Comparison of ENCODE assay signal across 8 cellular contexts in genomic region chr12:124916370-124917134, GRCh38. TPM values are rescaled to one million over a fixed set of nuclear protein-coding genes. Genes with fewer than 3 reads are reported as not detected.
DNase-seq lines count a peak whose midpoint lies in the region; ATAC-seq and TF ChIP-seq lines count a peak whose summit lies in the region.

No MANE protein-coding gene starts in this region.

- no peaks in the 10 kb centered on the region for H3K9me3 Mint-ChIP-seq in chondrocyte (ENCODE audit: low read depth)

- intact Hi-C loops in Panc1 (cut with micrococcal nuclease; ENCODE audit: unreplicated experiment), result no loop called here
- intact Hi-C loops in right lobe of liver (cut with DNase I), result no loop called here

- H3K27ac ChIP-seq in Panc1 (ENCODE audit: low read length) (peak overlapping the region; percentile 100), right lobe of liver (peak overlapping the region; percentile 100), stomach smooth muscle (ENCODE audit: low read length) (peak overlapping the region; percentile 100)

- peak overlapping the region; percentile 91 to 93 for H3K4me3 ChIP-seq in Panc1 (ENCODE audit: low read depth in 2 of 2, low read length in 2 of 2)
- H3K4me3 ChIP-seq in right lobe of liver, result peak overlapping the region; percentile 31 to 79 (median 55)
- peak overlapping the region; percentile 67 to 100 for H3K4me3 ChIP-seq in stomach smooth muscle (ENCODE audit: low read length in 2 of 2)

- CTCF ChIA-PET in Panc1 (lab: Charles Lee), result no interaction called here

- peaks cover 24% of the 10 kb centered on the region for H3K36me3 Mint-ChIP-seq in chondrocyte (ENCODE audit: low read depth)

- H3K4me3 Mint-ChIP-seq in chondrocyte (ENCODE audit: unreplicated experiment), result peak overlapping the region; percentile 99

- H3K27me3 ChIP-seq in Panc1 (ENCODE audit: control insufficient read depth, insufficient read depth, low read length) (no peaks in the 10 kb centered on the region), right lobe of liver (no peaks in the 10 kb centered on the region), stomach smooth muscle (ENCODE audit: control insufficient read depth in 1 of 2, insufficient read depth in 2 of 2, low read length in 2 of 2) (no peaks in the 10 kb centered on the region)

- ATAC-seq in Panc1 (peak; percentile 18), right lobe of liver (peak; percentile 28 to 51 (median 46))

- 5% methylated on average over 5 of the region's 5 CpGs for WGBS in right lobe of liver (ENCODE audit: insufficient coverage, low coverage, low lambda C conversion rate, missing lambda C conversion rate)

- no peaks in the 10 kb centered on the region for H3K27me3 Mint-ChIP-seq in chondrocyte (ENCODE audit: low read depth)

- BruUV-seq in Panc1 (replicated peaks; lab: Mats Ljungman, UMichigan), result no TSS peak

- TF ChIP-seq CTCF in Panc1 (IDR thresholded peaks at IDR 0.05) (no peak), chondrocyte (IDR thresholded peaks at IDR 0.05) (no peak), right lobe of liver (IDR thresholded peaks at IDR 0.05) (no peak), GM10266 (IDR thresholded peaks at IDR 0.05; ENCODE audit: control insufficient read depth, insufficient read depth, low read depth, missing control alignments) (no peak)

- peak; percentile 93 for TF ChIP-seq POLR2A in right lobe of liver (IDR thresholded peaks at IDR 0.05)

- peaks cover 53% of the 10 kb centered on the region for H3K4me1 ChIP-seq in Panc1 (ENCODE audit: control insufficient read depth, insufficient read depth, low read length)
- peaks cover 3 to 33% (median 10%) of the 10 kb centered on the region in 4 donors for H3K4me1 ChIP-seq in right lobe of liver
- peaks cover 47% of the 10 kb centered on the region for H3K4me1 ChIP-seq in stomach smooth muscle (ENCODE audit: control insufficient read depth, insufficient read depth, low read length)

- peak overlapping the region; percentile 100 for H3K27ac Mint-ChIP-seq in chondrocyte (ENCODE audit: unreplicated experiment)

- DNase-seq in EH (ENCODE audit: low read depth) (peak; percentile 93), Panc1 (ENCODE audit: low read depth, low spot score) (no peak), chondrocyte (ENCODE audit: low spot score) (no peak), right lobe of liver (peak; percentile 65 to 83 (median 70)), GM10266 (ENCODE audit: extremely low spot score) (no peak), NCI-H1436 treated with DMSO at 0.1 percent for 48 hours (lab: John Stamatoyannopoulos, UW) (no peak), midbrain (lab: John Stamatoyannopoulos, UW) (no peak)

- H3K9me3 ChIP-seq in Panc1 (ENCODE audit: control insufficient read depth, insufficient read depth, low read depth, low read length), result no peaks in the 10 kb centered on the region
- no peaks in the 10 kb centered on the region for H3K9me3 ChIP-seq in right lobe of liver
- no peaks in the 10 kb centered on the region for H3K9me3 ChIP-seq in stomach smooth muscle (ENCODE audit: control insufficient read depth in 2 of 2, low read length in 2 of 2)

- H3K36me3 ChIP-seq in Panc1 (ENCODE audit: control insufficient read depth, insufficient read depth, low read length) (peaks cover 13% of the 10 kb centered on the region), right lobe of liver (peaks cover 0 to 16% (median 1%) of the 10 kb centered on the region in 4 donors), stomach smooth muscle (ENCODE audit: control insufficient read depth in 2 of 2, insufficient read depth in 2 of 2, low read length in 2 of 2) (peaks cover 6 to 9% of the 10 kb centered on the region in 2 donors)

- POLR2A ChIA-PET in Panc1 (lab: Charles Lee), result interaction anchor here (0.6 to 2.8 kb wide), 7 partner anchors 12 to 804 kb away, joined by 3 to 12 read pairs (median 9); no protein-coding TSS in a partner anchor

- in situ Hi-C loops in Panc1 (cut with HindIII; ENCODE audit: low pct_unique_long_range_greater_than_20kb, low sequenced_read_pairs), result no loop called here

- peak overlapping the region; percentile 68 to 97 for H3K9ac ChIP-seq in stomach smooth muscle (ENCODE audit: low read length in 2 of 2)

- H3K4me1 Mint-ChIP-seq in chondrocyte (ENCODE audit: low read depth), result peaks cover 79% of the 10 kb centered on the region

RNA-seq across cellular contexts. Expression of gene UBC, which starts 2.1 kb away (rescaled TPM):
- total RNA-seq in Panc1 (2021; ENCODE audit: unreplicated experiment) (1,725 TPM), chondrocyte (987 to 1,235 TPM (median 1,212 TPM) in 3 replicates), right lobe of liver (1,000 to 10,000 TPM in 1 of 6 experiments, 100 to 1,000 TPM in 5; 390 to 1,023 (median 604) TPM)
- polyA plus RNA-seq in Panc1 (2012; ENCODE audit: insufficient read length), result 2,683 TPM

RNA-seq across cellular contexts. Expression of gene SCARB1, which starts 52.9 kb away (rescaled TPM):
- total RNA-seq in Panc1 (2021; ENCODE audit: unreplicated experiment) (359 TPM), chondrocyte (20.1 to 30.0 TPM (median 20.4 TPM) in 3 replicates), right lobe of liver (100 to 1,000 TPM; 128 to 359 (median 214) TPM)
- 1,007 TPM for polyA plus RNA-seq in Panc1 (2012; ENCODE audit: insufficient read length)

Comparison
In these comparisons a context has a peak if more than half of its experiments do, and no peak if none do; other contexts are left out.
1. DNase-seq: peak in EH (single experiment) and right lobe of liver (3 of 3); none in Panc1 (single experiment), chondrocyte (single experiment), GM10266 (single experiment), NCI-H1436 treated with DMSO at 0.1 percent for 48 hours (single experiment) and midbrain (single experiment).
2. Peak in every context shown above with its lines, with median percentiles within 50 percentile points of each other: H3K27ac ChIP-seq and H3K4me3 ChIP-seq.